Comparison of ENCODE assay signal across 11 cellular contexts in the genomic region with DNA sequence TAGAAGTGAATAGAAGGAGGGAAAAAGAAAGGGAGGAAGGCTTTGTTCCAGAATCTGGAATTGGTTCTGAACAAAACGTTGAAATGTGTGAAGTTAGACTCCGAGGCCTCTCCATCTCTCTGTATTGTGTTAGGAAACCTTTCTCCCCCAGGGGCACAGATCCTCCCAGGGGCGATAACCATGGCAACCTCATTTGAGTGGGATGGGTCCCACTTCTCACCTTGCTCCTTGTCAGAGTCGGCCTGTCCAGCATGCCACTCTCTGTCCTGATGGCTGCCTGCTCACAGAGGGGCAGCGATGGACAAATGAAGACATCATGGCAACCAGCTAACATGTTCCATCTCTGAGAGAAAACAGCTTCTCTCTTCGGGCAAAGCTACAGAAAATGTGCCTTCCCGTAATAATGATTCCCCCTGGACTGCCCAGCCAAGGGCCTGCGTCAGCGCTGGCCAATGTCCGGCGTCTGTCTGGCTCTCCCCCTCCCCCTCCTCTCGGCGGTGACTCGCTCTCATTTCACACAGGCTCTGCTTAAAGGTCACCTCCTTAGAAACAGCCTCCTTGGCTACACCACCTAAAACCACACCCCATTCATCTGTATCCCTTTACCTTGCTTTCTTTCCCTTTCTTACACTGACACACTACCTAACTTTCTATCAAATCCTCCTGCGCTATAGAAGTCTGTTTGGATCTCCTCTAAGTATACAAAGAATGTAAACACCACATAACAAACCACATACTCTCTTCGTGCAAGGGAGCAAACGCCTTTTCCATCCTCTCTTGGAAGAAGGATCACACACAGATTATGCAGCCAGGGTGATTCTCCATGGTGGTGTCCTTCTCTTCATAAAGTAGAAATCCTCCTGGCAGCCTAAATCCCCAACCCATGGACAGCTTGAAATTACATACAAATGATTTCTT. TPM values are rescaled to one million over a fixed set of nuclear protein-coding genes. Genes with fewer than 3 reads are reported as not detected.
DNase-seq lines count a peak whose midpoint lies in the region; ATAC-seq, FAIRE-seq and TF ChIP-seq lines count a peak whose summit lies in the region.
"Had no signal": no experiment of that assay in that cellular context is flagged by ENCODE, and none has a peak within 500 bp of the region (broad histone marks: within the 10 kb centered on the region; RNA-seq: fewer than 3 reads in every experiment).

No MANE protein-coding gene starts in this region.

- no peak for TF ChIP-seq POLR2A in endothelial cell of umbilical vein (IDR thresholded peaks at IDR 0.05; ENCODE audit: low read depth, low read length)

- no peaks in the 10 kb centered on the region for H4K20me1 ChIP-seq in endothelial cell of umbilical vein (replicated peaks; ENCODE audit: control insufficient read depth, extremely low read depth, insufficient read depth, low read length)

- BruUV-seq in endothelial cell of umbilical vein (replicated peaks; lab: Mats Ljungman, UMichigan): no TSS peak

- H3K27me3 ChIP-seq in endothelial cell of umbilical vein (ENCODE audit: control insufficient read depth in 2 of 2, insufficient read depth in 2 of 2, low read length in 2 of 2) (peaks cover 5 to 16% of the 10 kb centered on the region in 2 experiments), muscle layer of duodenum (ENCODE audit: low read depth, low read length) (no peaks in the 10 kb centered on the region), aorta (ENCODE audit: control insufficient read depth in 1 of 2, insufficient read depth in 2 of 2, low read length in 1 of 2) (no peaks in the 10 kb centered on the region)

- H3K4me3 ChIP-seq in endothelial cell of umbilical vein (replicated peaks in 1 of 3; ENCODE audit: insufficient read depth in 1 of 3, low read depth in 1 of 3, low read length in 3 of 3) (no peak overlapping the region), muscle layer of duodenum (ENCODE audit: low read depth in 1 of 2, low read length in 2 of 2) (peak overlapping the region; percentile 4 to 19), aorta (ENCODE audit: low read length in 2 of 2) (no peak overlapping the region)

- CTCF ChIA-PET in endothelial cell of umbilical vein (lab: Charles Lee): interaction anchor here (0.8 to 1.3 kb wide), 2 partner anchors 16 to 194 kb away, joined by 3 to 4 read pairs; no protein-coding TSS in a partner anchor

- H3K27ac ChIP-seq in endothelial cell of umbilical vein (ENCODE audit: insufficient read depth, low read depth, low read length): no peak overlapping the region
- peak overlapping the region; percentile 88 for H3K27ac ChIP-seq in muscle layer of duodenum (ENCODE audit: low read length)
- H3K27ac ChIP-seq in aorta (ENCODE audit: low read depth in 1 of 2, low read length in 2 of 2): no peak overlapping the region

- WGBS in aorta, 2 donors: 23% methylated on average over 17 of the region's 17 CpGs

- H3K9ac ChIP-seq in endothelial cell of umbilical vein (replicated peaks; ENCODE audit: extremely low read depth, insufficient read depth, low read length): no peak overlapping the region

- ATAC-seq in Right ventricle myocardium inferior (peak; percentile 87), aorta (ENCODE audit: low FRiP score) (peak; percentile 86), GM21786 (IDR thresholded peaks at IDR 0.05; ENCODE audit: unreplicated experiment) (no peak)
- ATAC-seq: CD8-positive, alpha-beta T cell had no signal

- H2AFZ ChIP-seq in endothelial cell of umbilical vein (ENCODE audit: low read depth, low read length): peak overlapping the region; percentile 13

- no peak for TF ChIP-seq CTCF in endothelial cell of umbilical vein (IDR thresholded peaks at IDR 0.05; ENCODE audit: extremely low read depth in 1 of 2, insufficient read depth in 1 of 2, low read depth in 1 of 2, low read length in 2 of 2)

- no peaks in the 10 kb centered on the region for H3K79me2 ChIP-seq in endothelial cell of umbilical vein (ENCODE audit: control insufficient read depth, insufficient read depth, low read length)

- H3K9me3 ChIP-seq in endothelial cell of umbilical vein (replicated peaks; ENCODE audit: control insufficient read depth, insufficient read depth, low read length) (no peaks in the 10 kb centered on the region), muscle layer of duodenum (ENCODE audit: control insufficient read depth in 1 of 2, low read length in 2 of 2) (no peaks in the 10 kb centered on the region), aorta (ENCODE audit: control insufficient read depth, low read length) (peaks cover 3% of the 10 kb centered on the region)

- no peaks in the 10 kb centered on the region for H3K4me1 ChIP-seq in endothelial cell of umbilical vein (ENCODE audit: control insufficient read depth, extremely low read depth, insufficient read depth, low read length)
- H3K4me1 ChIP-seq in muscle layer of duodenum (ENCODE audit: control insufficient read depth in 1 of 2, insufficient read depth in 2 of 2, low read length in 2 of 2): peaks cover 10 to 14% of the 10 kb centered on the region in 2 donors
- H3K4me1 ChIP-seq in aorta (ENCODE audit: control insufficient read depth in 1 of 2, insufficient read depth in 2 of 2, low read length in 2 of 2): no peaks in the 10 kb centered on the region

- intact Hi-C loops in Right ventricle myocardium inferior (cut with DNase I): no loop called here
- intact Hi-C loops in cardiac septum (cut with DNase I): no loop called here
- intact Hi-C loops in endothelial cell of umbilical vein (cut with micrococcal nuclease): no loop called here
- intact Hi-C loops in aorta (cut with DNase I): loop anchor here in 1 of 2 donors (5.0 kb wide), 1 partner anchor 40 kb away; no protein-coding TSS in a partner anchor

- no peaks in the 10 kb centered on the region for H3K9me1 ChIP-seq in endothelial cell of umbilical vein (replicated peaks; ENCODE audit: control insufficient read depth, extremely low read depth, insufficient read depth, low read length)

- DNase-seq in Right ventricle myocardium inferior (ENCODE audit: missing footprints) (peak; percentile 82), cardiac septum (ENCODE audit: low spot score) (no peak), endothelial cell of umbilical vein (ENCODE audit: low read depth, low spot score) (peak; percentile 32), aorta (peak; percentile 87 to 92), SW 1271 (lab: John Stamatoyannopoulos, UW) (no peak)
- DNase-seq in stimulated activated CD4-positive, alpha-beta T cell treated with anti-CD3 and anti-CD28 coated beads, Interleukin-12 subunit alpha, Interleukin-12 subunit beta, amount 100 ng/mL, for 4 hours: no peak
- DNase-seq: activated naive CD4-positive, alpha-beta T cell treated with anti-CD3 and anti-CD28 coated beads, Interleukin-2, amount 50 U/mL, for 16 hours; CD8-positive, alpha-beta T cell; occipital lobe had no signal

- dilution Hi-C loops in endothelial cell of umbilical vein (cut with MboI; ENCODE audit: extremely low pct_ligation_motif_present, low sequenced_read_pairs): no loop called here

- no peak for FAIRE-seq in endothelial cell of umbilical vein (lab: Jason Lieb, UNC)

- H3K36me3 ChIP-seq in endothelial cell of umbilical vein (ENCODE audit: control insufficient read depth in 2 of 2, extremely low read depth in 1 of 2, insufficient read depth in 2 of 2, low read length in 2 of 2) (no peaks in the 10 kb centered on the region), muscle layer of duodenum (ENCODE audit: control insufficient read depth in 1 of 2, insufficient read depth in 2 of 2, low read length in 2 of 2) (no peaks in the 10 kb centered on the region), aorta (ENCODE audit: control insufficient read depth in 1 of 2, insufficient read depth in 2 of 2, low read length in 1 of 2) (no peaks in the 10 kb centered on the region)

- no peak overlapping the region for H3K4me2 ChIP-seq in endothelial cell of umbilical vein (ENCODE audit: insufficient read depth, low read length)

- POLR2A ChIA-PET in endothelial cell of umbilical vein (lab: Charles Lee): no interaction called here

TF ChIP-seq in endothelial cell of umbilical vein, 7 proteins besides CTCF, POLR2A, EP300 and RAD21:
- TF ChIP-seq MYC (IDR thresholded peaks at IDR 0.05; ENCODE audit: low read depth, low read length) (no peak), JUN (IDR thresholded peaks at IDR 0.05; ENCODE audit: borderline replicate concordance, insufficient read depth, insufficient read length, low read depth) (no peak), GATA2 (IDR thresholded peaks at IDR 0.05; ENCODE audit: insufficient read depth, insufficient read length, low read depth, low read length) (no peak)

RNA-seq across cellular contexts. Expression of a gene that starts 32.1 kb away (rescaled TPM):
- total RNA-seq in Right ventricle myocardium inferior (4.0 TPM), cardiac septum (9.2 TPM), endothelial cell of umbilical vein (3.9 and 6.2 TPM in 2 replicates), aorta (10 to 100 TPM; 13.4 to 21.2 TPM)
- polyA plus RNA-seq in endothelial cell of umbilical vein (0.56 and 0.61 TPM in 2 replicates), aorta (10 to 100 TPM in 1 of 2 donors, 1 to 10 TPM in 1; 2.3 to 14.8 TPM)
- polyA plus RNA-seq in endothelial cell of umbilical vein (2011; cell fraction: cytosol; rRNA removed): 0.94 and 1.0 TPM in 2 replicates
- polyA plus RNA-seq in endothelial cell of umbilical vein (2011; cell fraction: nucleus; rRNA removed): 3.3 and 4.3 TPM in 2 replicates
- 2.0 and 2.7 TPM in 2 replicates for polyA plus RNA-seq in endothelial cell of umbilical vein (2012)
- polyA minus RNA-seq in endothelial cell of umbilical vein: 1.1 and 1.8 TPM in 2 replicates
- 35.9 TPM for polyA minus RNA-seq in endothelial cell of umbilical vein (2011; cell fraction: cytosol; rRNA and poly(A)+ RNA removed)
- 2.4 and 2.7 TPM in 2 replicates for polyA minus RNA-seq in endothelial cell of umbilical vein (2011; cell fraction: nucleus; rRNA and poly(A)+ RNA removed)

Comparison
In these comparisons a context has a peak if more than half of its experiments do, and no peak if none do; other contexts are left out.
1. DNase-seq: peak in Right ventricle myocardium inferior (single experiment), endothelial cell of umbilical vein (single experiment) and aorta (2 of 2); none in cardiac septum (single experiment), stimulated activated CD4-positive, alpha-beta T cell treated with anti-CD3 and anti-CD28 coated beads, Interleukin-12 subunit alpha, Interleukin-12 subunit beta, amount 100 ng/mL, for 4 hours (single experiment) and SW 1271 (0 of 2).
2. H3K4me3 ChIP-seq: peak in muscle layer of duodenum (2 of 2); none in endothelial cell of umbilical vein (0 of 3) and aorta (0 of 2).